22 cellular contexts compared by ENCODE assay signal in the genomic region with DNA sequence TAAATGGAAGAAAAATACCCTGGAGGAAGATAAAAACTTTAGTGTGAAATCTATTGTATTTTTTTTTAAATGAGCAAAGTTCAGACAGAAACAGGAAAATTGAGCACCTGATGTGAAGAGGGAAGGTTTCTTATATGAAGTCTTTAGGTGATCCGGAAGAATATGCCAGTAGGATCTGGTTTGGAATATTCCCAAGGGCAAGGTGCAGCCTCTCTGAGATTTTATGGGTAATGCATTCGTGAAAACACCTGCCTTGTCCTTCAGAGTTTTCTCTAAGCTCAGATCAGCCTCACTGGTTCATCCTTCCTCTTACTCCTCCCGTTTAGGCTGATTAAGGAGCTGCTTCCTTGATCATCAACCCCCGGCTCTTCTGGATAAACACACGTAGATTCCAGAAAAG.
DNase-seq lines count a peak whose midpoint lies in the region; ATAC-seq and TF ChIP-seq lines count a peak whose summit lies in the region.
"Had no signal": no experiment of that assay in that cellular context is flagged by ENCODE, and none has a peak within 500 bp of the region (broad histone marks: within the 10 kb centered on the region; RNA-seq: fewer than 3 reads in every experiment).

No MANE protein-coding gene starts in this region.

- intact Hi-C loops in CD4-positive, alpha-beta T cell (cut with DNase I, micrococcal nuclease): loop anchor here (5.0 to 10.0 kb wide), 2 partner anchors 34 to 133 kb away; no protein-coding TSS in a partner anchor
- intact Hi-C loops in colonic mucosa (cut with DNase I) (no loop called here), mucosa of descending colon (cut with DNase I, micrococcal nuclease) (no loop called here)

- no peak overlapping the region for H4K91ac ChIP-seq in neuronal stem cell (ENCODE audit: low read depth, low read length, poor library complexity)

- H3K4me2 ChIP-seq in neuronal stem cell (ENCODE audit: insufficient read depth, low read length, poor library complexity, severe bottlenecking): no peak overlapping the region
- H3K4me2 ChIP-seq: A549; BLaER1 treated with 17β-estradiol and CSF1 and Interleukin-3, amounts not matched to agents 10 nM and 100 nM had no signal

- H3K4me1 ChIP-seq in colonic mucosa: no peaks in the 10 kb centered on the region
- no peaks in the 10 kb centered on the region for H3K4me1 ChIP-seq in mucosa of descending colon (ENCODE audit: low read depth)
- peaks cover 0 to 4% of the 10 kb centered on the region in 2 donors for H3K4me1 ChIP-seq in neuronal stem cell (ENCODE audit: control insufficient read depth in 2 of 2, insufficient read depth in 1 of 2, low read depth in 1 of 2, low read length in 2 of 2)
- H3K4me1 ChIP-seq: A549, BE2C had no signal

- peak overlapping the region; percentile 92 for H3K27ac Mint-ChIP-seq in CD4-positive, alpha-beta T cell

- no peaks in the 10 kb centered on the region for H3K36me3 Mint-ChIP-seq in CD4-positive, alpha-beta T cell (ENCODE audit: low read depth)
- H3K36me3 Mint-ChIP-seq: CD14-positive monocyte had no signal

- no peaks in the 10 kb centered on the region for H3K9me3 Mint-ChIP-seq in CD4-positive, alpha-beta T cell

- H3K36me3 ChIP-seq in colonic mucosa: no peaks in the 10 kb centered on the region
- no peaks in the 10 kb centered on the region for H3K36me3 ChIP-seq in mucosa of descending colon (ENCODE audit: low read depth)
- H3K36me3 ChIP-seq in neuronal stem cell (replicated peaks in 1 of 2; ENCODE audit: control insufficient read depth in 2 of 2, insufficient read depth in 2 of 2, low read length in 2 of 2): no peaks in the 10 kb centered on the region
- H3K36me3 ChIP-seq: BE2C had no signal

- CTCF ChIA-PET in CD4-positive, alpha-beta T cell (lab: Charles Lee): no interaction called here

- no peak overlapping the region for H3K4ac ChIP-seq in neuronal stem cell (ENCODE audit: low read length)

- no peak overlapping the region for H2BK5ac ChIP-seq in neuronal stem cell (ENCODE audit: low read length)

- H3K14ac ChIP-seq in neuronal stem cell (ENCODE audit: low read length): no peak overlapping the region

- no peaks in the 10 kb centered on the region for H3K27me3 ChIP-seq in CD4-positive, alpha-beta T cell (ENCODE audit: control insufficient read depth, insufficient read depth, low read length)
- H3K27me3 ChIP-seq in colonic mucosa (no peaks in the 10 kb centered on the region), neuronal stem cell (ENCODE audit: control insufficient read depth in 3 of 3, insufficient read depth in 3 of 3, low read depth in 1 of 3, low read length in 3 of 3) (no peaks in the 10 kb centered on the region)
- H3K27me3 ChIP-seq: BE2C; BLaER1 treated with 17β-estradiol and CSF1 and Interleukin-3, amounts not matched to agents 10 nM and 100 nM had no signal

- ATAC-seq in CD4-positive, alpha-beta T cell (ENCODE audit: poor library complexity): no peak
- ATAC-seq in mucosa of descending colon: peak; percentile 83
- no peak for ATAC-seq in HG02623 (IDR thresholded peaks at IDR 0.05; ENCODE audit: unreplicated experiment)
- ATAC-seq: A549 had no signal

- no peak overlapping the region for H4K8ac ChIP-seq in neuronal stem cell (ENCODE audit: low read depth, low read length)

- no peak overlapping the region for H3K4me3 ChIP-seq in colonic mucosa
- no peak overlapping the region for H3K4me3 ChIP-seq in mucosa of descending colon
- no peak overlapping the region for H3K4me3 ChIP-seq in neuronal stem cell (ENCODE audit: low read length in 2 of 2)
- H3K4me3 ChIP-seq: A549; BLaER1 treated with 17β-estradiol and CSF1 and Interleukin-3, amounts not matched to agents 10 nM and 100 nM had no signal

- H2BK12ac ChIP-seq in neuronal stem cell (ENCODE audit: low read length): no peak overlapping the region

- H3K9ac ChIP-seq in colonic mucosa (ENCODE audit: low read depth in 2 of 2, low read length in 2 of 2): no peak overlapping the region
- no peak overlapping the region for H3K9ac ChIP-seq in neuronal stem cell (ENCODE audit: low read depth, low read length, poor library complexity)
- H3K9ac ChIP-seq: BLaER1 treated with 17β-estradiol and CSF1 and Interleukin-3, amounts not matched to agents 10 nM and 100 nM had no signal

- peaks cover 20% of the 10 kb centered on the region for H3K4me1 Mint-ChIP-seq in CD4-positive, alpha-beta T cell (ENCODE audit: low read depth)

- H2BK120ac ChIP-seq in neuronal stem cell (ENCODE audit: low read depth, low read length): no peak overlapping the region

- no peak overlapping the region for H2BK15ac ChIP-seq in neuronal stem cell (ENCODE audit: low read length)

- no peak for DNase-seq in CD4-positive, alpha-beta T cell
- DNase-seq in colonic mucosa (peak; percentile 51), mucosa of descending colon (peak in 1 of 3 donors; percentile 45), neuronal stem cell (ENCODE audit: low spot score) (no peak), H4 (ENCODE audit: low spot score) (no peak), COR-L47 (lab: John Stamatoyannopoulos, UW) (no peak)
- DNase-seq: 8988T; ACHN; AML-193; BE2C; Calu3; CD8-positive, alpha-beta memory T cell; DMS53; DMS79 treated with DMSO at 0.1 percent for 48 hours; GF-D8; GOT3; H7; HCEC 1CT had no signal

- H3K4me3 Mint-ChIP-seq in CD4-positive, alpha-beta T cell: no peak overlapping the region
- H3K4me3 Mint-ChIP-seq: CD14-positive monocyte; CD8-positive, alpha-beta memory T cell had no signal

- no peak overlapping the region for H3K27ac ChIP-seq in CD4-positive, alpha-beta T cell (ENCODE audit: low read depth, low read length)
- peak overlapping the region; percentile 15 for H3K27ac ChIP-seq in colonic mucosa
- H3K27ac ChIP-seq in neuronal stem cell (replicated peaks; ENCODE audit: low read length): no peak overlapping the region
- H3K27ac ChIP-seq: A549; BLaER1 treated with 17β-estradiol and CSF1 and Interleukin-3, amounts not matched to agents 10 nM and 100 nM had no signal

- WGBS in neuronal stem cell (ENCODE audit: extremely low coverage in 2 of 2, insufficient read length in 2 of 2, insufficient replicate concordance in 1 of 2), 2 donors: no CpG with 5 or more reads among the region's 5 CpGs

- no peak overlapping the region for H2AK5ac ChIP-seq in neuronal stem cell (ENCODE audit: low read depth, low read length)

- no peaks in the 10 kb centered on the region for H3K9me3 ChIP-seq in CD4-positive, alpha-beta T cell (ENCODE audit: control insufficient read depth, low read length)
- H3K9me3 ChIP-seq in colonic mucosa (no peaks in the 10 kb centered on the region), mucosa of descending colon (peaks cover 9% of the 10 kb centered on the region), neuronal stem cell (replicated peaks in 1 of 2; ENCODE audit: control insufficient read depth in 2 of 2, insufficient read depth in 1 of 2, low read depth in 1 of 2, low read length in 2 of 2) (no peaks in the 10 kb centered on the region)
- H3K9me3 ChIP-seq: A549, BE2C had no signal

- TF ChIP-seq CTCF in CD4-positive, alpha-beta T cell (IDR thresholded peaks at IDR 0.05): no peak
- TF ChIP-seq CTCF in colonic mucosa (IDR thresholded peaks at IDR 0.05): no peak
- TF ChIP-seq CTCF in mucosa of descending colon (IDR thresholded peaks at IDR 0.05): no peak

- POLR2A ChIA-PET in CD4-positive, alpha-beta T cell (lab: Charles Lee): interaction anchor here (1.0 kb wide), 1 partner anchor 10 kb away, joined by 4 read pairs; no protein-coding TSS in a partner anchor

- H3K79me1 ChIP-seq in neuronal stem cell (ENCODE audit: low read depth, low read length): no peaks in the 10 kb centered on the region

- H3K27me3 Mint-ChIP-seq in CD4-positive, alpha-beta T cell: no peaks in the 10 kb centered on the region
- H3K27me3 Mint-ChIP-seq: CD8-positive, alpha-beta memory T cell had no signal

- no peak overlapping the region for H3K18ac ChIP-seq in neuronal stem cell (ENCODE audit: low read length)

- H2AFZ ChIP-seq in neuronal stem cell (ENCODE audit: low read length): peak overlapping the region; percentile 18

- H3K23ac ChIP-seq in neuronal stem cell (ENCODE audit: low read depth, low read length, poor library complexity): no peak overlapping the region

Comparison
In these comparisons a context has a peak if more than half of its experiments do, and no peak if none do; other contexts are left out.
1. intact Hi-C loops: an anchor here in CD4-positive, alpha-beta T cell (5.0 to 10.0 kb wide); none called in colonic mucosa and mucosa of descending colon.